ENCODE assay signal across 12 cellular contexts in genomic region chr2:230328155-230328458, GRCh38. TPM values are rescaled to one million over a fixed set of nuclear protein-coding genes. Genes with fewer than 3 reads are reported as not detected.
A peak's percentile ranks its signal among the peaks of the same experiment; 100 is the strongest.
DNase-seq lines count a peak whose midpoint lies in the region; ATAC-seq and TF ChIP-seq lines count a peak whose summit lies in the region.
"Had no signal": no experiment of that assay in that cellular context is flagged by ENCODE, and none has a peak within 500 bp of the region (broad histone marks: within the 10 kb centered on the region; RNA-seq: fewer than 3 reads in every experiment).

No MANE protein-coding gene starts in this region.

- H3K36me3 Mint-ChIP-seq in activated CD4-positive, alpha-beta T cell treated with anti-CD3 and anti-CD28 coated beads, Interleukin-2, amount 10 ng/mL, durations not matched to agents 24 days and 14 days (ENCODE audit: low read depth): peaks cover 48% of the 10 kb centered on the region
- H3K36me3 Mint-ChIP-seq in effector memory CD8-positive, alpha-beta T cell (ENCODE audit: insufficient read depth): peaks cover 28% of the 10 kb centered on the region

- H3K4me1 Mint-ChIP-seq in activated CD4-positive, alpha-beta T cell treated with anti-CD3 and anti-CD28 coated beads, Interleukin-2, amount 10 ng/mL, durations not matched to agents 24 days and 14 days: peaks cover 75% of the 10 kb centered on the region
- peaks cover 50 to 66% of the 10 kb centered on the region in 2 donors for H3K4me1 Mint-ChIP-seq in effector memory CD8-positive, alpha-beta T cell (ENCODE audit: low read depth in 2 of 2)

- intact Hi-C loops in activated CD4-positive, alpha-beta T cell treated with anti-CD3 and anti-CD28 coated beads, Interleukin-2, amount 10 ng/mL, durations not matched to agents 24 days and 14 days (cut with micrococcal nuclease): loop anchor here (2.0 to 5.0 kb wide), 3 partner anchors 89 to 334 kb away; partner anchors contain the start of gene SP100
- intact Hi-C loops in spleen (cut with DNase I; ENCODE audit: low total_unique reads): no loop called here

- H3K27ac ChIP-seq in spleen (peak overlapping the region; percentile 85 to 94 (median 90)), tibial nerve (peak overlapping the region in 1 of 4 donors; percentile 81)

- H3K9me3 ChIP-seq in spleen: peaks cover 0 to 4% (median 2%) of the 10 kb centered on the region in 8 donors
- H3K9me3 ChIP-seq in tibial nerve: peaks cover 0 to 4% (median 0%) of the 10 kb centered on the region in 4 donors

- H3K27me3 ChIP-seq in spleen (replicated peaks in 1 of 7): no peaks in the 10 kb centered on the region
- no peaks in the 10 kb centered on the region for H3K27me3 ChIP-seq in tibial nerve
- H3K27me3 ChIP-seq: brain microvascular endothelial cell had no signal

- H3K4me3 ChIP-seq in spleen (peak overlapping the region; percentile 39 to 76 (median 52)), tibial nerve (peak overlapping the region in 1 of 4 donors; percentile 55)

- peaks cover 0 to 32% (median 4%) of the 10 kb centered on the region in 6 donors for H3K36me3 ChIP-seq in spleen
- H3K36me3 ChIP-seq in tibial nerve: peaks cover 0 to 29% (median 0%) of the 10 kb centered on the region in 3 donors
- H3K36me3 ChIP-seq: brain microvascular endothelial cell had no signal

- peak; percentile 52 for DNase-seq in activated CD4-positive, alpha-beta T cell treated with anti-CD3 and anti-CD28 coated beads, Interleukin-2, amount 10 ng/mL, durations not matched to agents 24 days and 14 days
- DNase-seq in activated CD4-positive, alpha-beta T cell treated with anti-CD3 and anti-CD28 coated beads, Interleukin-2, amount 50 U/mL, for 4 hours: no peak
- peak; percentile 43 for DNase-seq in OCI-M1 (lab: John Stamatoyannopoulos, UW)
- DNase-seq in effector memory CD8-positive, alpha-beta T cell: no peak
- DNase-seq in spleen: no peak
- DNase-seq in NOMO-1 (lab: John Stamatoyannopoulos, UW; ENCODE audit: unreplicated experiment in 2 of 2): no peak
- DNase-seq in tibial nerve (ENCODE audit: low spot score in 2 of 2): no peak
- DNase-seq: activated CD4-positive, alpha-beta T cell treated with anti-CD3 and anti-CD28 coated beads for 48 hours; brain microvascular endothelial cell; left ventricle myocardium superior; NCI-H187 treated with DMSO at 0.1 percent for 48 hours had no signal

- TF ChIP-seq CTCF in spleen (IDR thresholded peaks at IDR 0.05 in 8 of 11, conservative IDR thresholded peaks at IDR 0.05 in 3 of 11): no peak
- TF ChIP-seq CTCF in tibial nerve (IDR thresholded peaks at IDR 0.05): no peak

- no peak for TF ChIP-seq EP300 in tibial nerve (IDR thresholded peaks at IDR 0.05)

- peak overlapping the region; percentile 92 for H3K4me3 Mint-ChIP-seq in activated CD4-positive, alpha-beta T cell treated with anti-CD3 and anti-CD28 coated beads, Interleukin-2, amount 10 ng/mL, durations not matched to agents 24 days and 14 days
- peak overlapping the region; percentile 94 to 99 for H3K4me3 Mint-ChIP-seq in effector memory CD8-positive, alpha-beta T cell

- peak overlapping the region; percentile 49 for H3K27ac Mint-ChIP-seq in activated CD4-positive, alpha-beta T cell treated with anti-CD3 and anti-CD28 coated beads, Interleukin-2, amount 10 ng/mL, durations not matched to agents 24 days and 14 days
- H3K27ac Mint-ChIP-seq in effector memory CD8-positive, alpha-beta T cell: peak overlapping the region; percentile 86 to 100

- H3K27me3 Mint-ChIP-seq in activated CD4-positive, alpha-beta T cell treated with anti-CD3 and anti-CD28 coated beads, Interleukin-2, amount 10 ng/mL, durations not matched to agents 24 days and 14 days: no peaks in the 10 kb centered on the region
- H3K27me3 Mint-ChIP-seq in effector memory CD8-positive, alpha-beta T cell: no peaks in the 10 kb centered on the region

- peaks cover 28 to 84% (median 55%) of the 10 kb centered on the region in 6 donors for H3K4me1 ChIP-seq in spleen
- peaks cover 0 to 21% (median 14%) of the 10 kb centered on the region in 4 donors for H3K4me1 ChIP-seq in tibial nerve

- TF ChIP-seq POLR2A in spleen (IDR thresholded peaks at IDR 0.05) (no peak), tibial nerve (IDR thresholded peaks at IDR 0.05) (no peak)

- H3K9me3 Mint-ChIP-seq in activated CD4-positive, alpha-beta T cell treated with anti-CD3 and anti-CD28 coated beads, Interleukin-2, amount 10 ng/mL, durations not matched to agents 24 days and 14 days: peaks cover 4% of the 10 kb centered on the region
- peaks cover 0 to 2% of the 10 kb centered on the region in 2 donors for H3K9me3 Mint-ChIP-seq in effector memory CD8-positive, alpha-beta T cell

- WGBS in spleen, 5 donors: 74 to 89% (median 88%) methylated on average over 8 of the region's 8 CpGs
- 92 to 94% methylated on average over 8 of the region's 8 CpGs for WGBS in tibial nerve, 2 donors

- ATAC-seq in effector memory CD8-positive, alpha-beta T cell (replicated peaks): no peak
- ATAC-seq in GM18907 (IDR thresholded peaks at IDR 0.05; ENCODE audit: unreplicated experiment): no peak

RNA-seq across cellular contexts. Expression of gene SP140L, which starts 1.1 kb away (rescaled TPM):
- 48.9 and 49.1 TPM in 2 replicates for total RNA-seq in activated CD4-positive, alpha-beta T cell treated with anti-CD3 and anti-CD28 coated beads, Interleukin-2, amount 10 ng/mL, durations not matched to agents 24 days and 14 days
- total RNA-seq in spleen: 10 to 100 TPM; 50.3 to 85.7 (median 67.5) TPM
- 10 to 100 TPM; 32.0 to 35.1 (median 32.6) TPM for polyA plus RNA-seq in spleen
- total RNA-seq in tibial nerve: 10 to 100 TPM; 10.7 to 24.3 (median 12.9) TPM

Comparison
In these comparisons a context has a peak if more than half of its experiments do, and no peak if none do; other contexts are left out.
1. DNase-seq: peak in activated CD4-positive, alpha-beta T cell treated with anti-CD3 and anti-CD28 coated beads, Interleukin-2, amount 10 ng/mL, durations not matched to agents 24 days and 14 days (single experiment) and OCI-M1 (single experiment); none in activated CD4-positive, alpha-beta T cell treated with anti-CD3 and anti-CD28 coated beads, Interleukin-2, amount 50 U/mL, for 4 hours (0 of 2), effector memory CD8-positive, alpha-beta T cell (0 of 3), spleen (single experiment), NOMO-1 (0 of 2) and tibial nerve (0 of 2).